1 cellular context compared by ENCODE assay signal in the genomic region with DNA sequence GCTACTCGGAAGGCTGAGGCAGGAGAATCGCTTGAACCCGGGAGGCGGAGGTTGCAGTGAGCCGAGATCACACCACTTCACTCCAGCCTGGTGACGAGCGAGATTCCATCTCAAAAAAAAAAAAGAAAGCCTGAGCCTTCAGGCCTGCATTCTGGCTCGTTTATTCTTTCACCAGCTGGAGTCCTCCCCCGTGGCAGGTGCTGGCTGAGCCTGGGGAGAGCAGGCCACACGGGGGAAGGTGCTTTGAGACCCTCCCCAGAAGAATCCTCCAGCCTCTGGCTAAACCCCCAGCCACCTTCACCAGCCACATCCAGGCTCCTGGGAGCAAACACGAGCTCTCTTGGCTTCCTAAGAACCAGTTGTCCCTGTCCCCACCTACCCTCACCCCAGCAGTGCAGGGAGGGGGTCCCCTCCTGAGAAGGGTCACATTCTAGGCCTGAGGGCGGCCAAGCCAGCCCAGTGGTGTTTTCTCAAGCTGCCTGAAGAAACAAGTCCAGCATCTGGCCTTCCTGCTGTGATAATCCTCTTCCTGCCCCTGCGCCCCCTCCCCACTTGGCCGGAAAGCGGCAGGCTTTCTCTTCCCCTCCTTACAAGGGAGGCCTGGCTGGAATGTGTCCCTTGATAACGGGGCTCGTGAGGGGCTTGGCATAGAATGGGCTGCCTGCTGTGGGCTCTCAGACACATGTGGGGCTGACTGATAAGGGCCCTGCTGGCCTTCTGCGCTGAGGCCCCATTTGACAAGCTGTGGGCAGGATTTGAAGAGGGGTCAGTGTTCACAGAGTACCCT.
TF ChIP-seq lines count a peak whose summit lies in the region.

No MANE protein-coding gene starts in this region.

TF ChIP-seq in K562, 482 proteins besides CTCF, POLR2A, EP300 and RAD21 (continued from another document and continues in another):
- no peak for TF ChIP-seq POLR3A (IDR thresholded peaks at IDR 0.05; ENCODE audit: borderline replicate concordance, extremely low read depth, insufficient read depth, insufficient read length)
- no peak for TF ChIP-seq CEBPG (CRISPR knock-in tag; IDR thresholded peaks at IDR 0.05)
- no peak for TF ChIP-seq CEBPG (tag; conservative IDR thresholded peaks at IDR 0.05 in 1 of 2, IDR thresholded peaks at IDR 0.05 in 1 of 2)
- TF ChIP-seq ZNF239 (CRISPR knock-in tag; IDR thresholded peaks at IDR 0.05), result no peak
- no peak for TF ChIP-seq HEY1 (CRISPR knock-in tag; IDR thresholded peaks at IDR 0.05; ENCODE audit: borderline replicate concordance)
- no peak for TF ChIP-seq ZNF79 (CRISPR knock-in tag; IDR thresholded peaks at IDR 0.05; ENCODE audit: low read depth)
- no peak for TF ChIP-seq NR1H2 (CRISPR knock-in tag; IDR thresholded peaks at IDR 0.05)
- TF ChIP-seq, protein P1, sequence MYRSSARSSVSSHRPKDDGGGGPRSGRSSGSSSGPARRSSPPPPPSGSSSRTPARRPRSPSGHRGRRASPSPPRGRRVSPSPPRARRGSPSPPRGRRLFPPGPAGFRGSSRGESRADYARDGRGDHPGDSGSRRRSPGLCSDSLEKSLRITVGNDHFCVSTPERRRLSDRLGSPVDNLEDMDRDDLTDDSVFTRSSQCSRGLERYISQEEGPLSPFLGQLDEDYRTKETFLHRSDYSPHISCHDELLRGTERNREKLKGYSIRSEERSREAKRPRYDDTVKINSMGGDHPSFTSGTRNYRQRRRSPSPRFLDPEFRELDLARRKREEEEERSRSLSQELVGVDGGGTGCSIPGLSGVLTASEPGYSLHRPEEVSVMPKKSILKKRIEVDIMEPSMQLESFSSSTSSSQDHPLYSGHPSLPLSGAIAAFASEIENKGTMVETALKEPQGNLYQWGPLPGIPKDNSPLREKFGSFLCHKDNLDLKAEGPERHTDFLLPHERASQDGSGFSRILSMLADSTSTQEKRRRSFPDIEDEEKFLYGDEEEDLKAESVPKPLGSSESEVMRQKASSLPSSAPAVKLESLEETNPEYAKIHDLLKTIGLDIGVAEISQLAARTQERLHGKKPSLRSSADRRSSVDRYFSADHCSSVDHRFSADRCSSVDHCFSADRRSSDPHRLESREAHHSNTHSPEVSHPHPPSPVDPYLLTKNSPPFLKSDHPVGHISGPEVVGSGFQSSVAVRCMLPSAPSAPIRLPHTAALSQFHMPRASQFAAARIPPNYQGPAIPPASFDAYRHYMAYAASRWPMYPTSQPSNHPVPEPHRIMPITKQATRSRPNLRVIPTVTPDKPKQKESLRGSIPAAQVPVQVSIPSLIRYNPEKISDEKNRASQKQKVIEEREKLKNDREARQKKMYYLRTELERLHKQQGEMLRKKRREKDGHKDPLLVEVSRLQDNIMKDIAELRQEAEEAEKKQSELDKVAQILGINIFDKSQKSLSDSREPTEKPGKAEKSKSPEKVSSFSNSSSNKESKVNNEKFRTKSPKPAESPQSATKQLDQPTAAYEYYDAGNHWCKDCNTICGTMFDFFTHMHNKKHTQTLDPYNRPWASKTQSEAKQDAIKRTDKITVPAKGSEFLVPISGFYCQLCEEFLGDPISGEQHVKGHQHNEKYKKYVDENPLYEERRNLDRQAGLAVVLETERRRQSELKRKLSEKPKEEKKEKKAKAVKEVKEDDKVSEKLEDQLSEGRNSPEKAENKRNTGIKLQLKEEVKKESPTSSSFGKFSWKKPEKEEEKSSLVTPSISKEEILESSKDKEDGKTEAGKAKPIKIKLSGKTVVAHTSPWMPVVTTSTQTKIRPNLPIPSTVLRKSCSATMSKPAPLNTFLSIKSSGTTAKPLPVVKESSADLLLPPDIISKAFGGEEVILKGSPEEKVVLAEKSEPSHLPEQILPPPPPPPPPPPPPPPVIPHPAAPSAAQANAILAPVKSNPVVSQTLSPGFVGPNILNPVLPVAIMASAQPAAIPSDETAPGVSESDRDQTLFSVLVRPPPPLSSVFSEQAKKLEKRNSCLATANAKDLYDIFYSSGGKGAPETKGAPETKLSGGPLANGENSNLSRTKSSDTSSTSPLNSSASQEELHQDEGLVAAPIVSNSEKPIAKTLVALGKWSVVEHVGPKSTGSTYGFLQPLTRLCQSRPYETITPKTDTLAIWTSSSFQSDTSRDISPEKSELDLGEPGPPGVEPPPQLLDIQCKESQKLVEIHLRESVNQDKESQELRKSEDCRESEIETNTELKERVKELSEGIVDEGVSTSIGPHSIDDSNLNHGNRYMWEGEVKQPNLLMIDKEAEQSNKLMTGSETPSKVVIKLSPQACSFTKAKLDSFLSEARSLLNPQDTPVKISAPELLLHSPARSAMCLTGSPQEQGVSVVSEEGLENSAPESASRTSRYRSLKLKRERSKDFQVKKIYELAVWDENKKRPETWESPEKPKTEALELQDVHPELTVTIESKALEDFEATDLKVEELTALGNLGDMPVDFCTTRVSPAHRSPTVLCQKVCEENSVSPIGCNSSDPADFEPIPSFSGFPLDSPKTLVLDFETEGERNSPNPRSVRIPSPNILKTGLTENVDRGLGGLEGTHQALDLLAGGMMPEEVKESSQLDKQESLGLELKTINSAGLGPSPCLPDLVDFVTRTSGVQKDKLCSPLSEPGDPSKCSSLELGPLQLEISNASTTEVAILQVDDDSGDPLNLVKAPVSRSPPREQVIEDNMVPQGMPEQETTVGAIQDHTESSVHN (IDR thresholded peaks at IDR 0.05; ENCODE audit: borderline replicate concordance in 1 of 2, low read depth in 1 of 2), result no peak; a peak in 1 of 4 replicates
- TF ChIP-seq PHTF2 (CRISPR knock-in tag; IDR thresholded peaks at IDR 0.05), result no peak
- no peak for TF ChIP-seq CREBBP (IDR thresholded peaks at IDR 0.05; ENCODE audit: low read depth, low read length)
- peak; percentile 57; the same call in 1 of the 2 replicates for TF ChIP-seq ZNF311 (CRISPR knock-in tag; IDR thresholded peaks at IDR 0.05)
- TF ChIP-seq, protein P2, sequence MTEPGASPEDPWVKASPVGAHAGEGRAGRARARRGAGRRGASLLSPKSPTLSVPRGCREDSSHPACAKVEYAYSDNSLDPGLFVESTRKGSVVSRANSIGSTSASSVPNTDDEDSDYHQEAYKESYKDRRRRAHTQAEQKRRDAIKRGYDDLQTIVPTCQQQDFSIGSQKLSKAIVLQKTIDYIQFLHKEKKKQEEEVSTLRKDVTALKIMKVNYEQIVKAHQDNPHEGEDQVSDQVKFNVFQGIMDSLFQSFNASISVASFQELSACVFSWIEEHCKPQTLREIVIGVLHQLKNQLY (CRISPR knock-in tag; conservative IDR thresholded peaks at IDR 0.05), result no peak
- TF ChIP-seq SRSF1 (IDR thresholded peaks at IDR 0.05; ENCODE audit: low read depth, low read length), result no peak
- no peak for TF ChIP-seq RBM14 (IDR thresholded peaks at IDR 0.05; ENCODE audit: borderline replicate concordance, insufficient read depth, low read depth, low read length)
- TF ChIP-seq RFX5 (IDR thresholded peaks at IDR 0.05; ENCODE audit: low read depth, low read length), result no peak
- TF ChIP-seq CTCFL (IDR thresholded peaks at IDR 0.05; ENCODE audit: borderline replicate concordance, insufficient read depth, low read depth, low read length, poor library complexity, severe bottlenecking), result no peak
- no peak for TF ChIP-seq FUS (optimal IDR thresholded peaks at IDR 0.05; ENCODE audit: low read depth, low read length)
- peak; percentile 97 for TF ChIP-seq CCNT2 (IDR thresholded peaks at IDR 0.05; ENCODE audit: borderline replicate concordance, extremely low read depth, insufficient read length, low read depth, low read length)
- TF ChIP-seq, protein P3, sequence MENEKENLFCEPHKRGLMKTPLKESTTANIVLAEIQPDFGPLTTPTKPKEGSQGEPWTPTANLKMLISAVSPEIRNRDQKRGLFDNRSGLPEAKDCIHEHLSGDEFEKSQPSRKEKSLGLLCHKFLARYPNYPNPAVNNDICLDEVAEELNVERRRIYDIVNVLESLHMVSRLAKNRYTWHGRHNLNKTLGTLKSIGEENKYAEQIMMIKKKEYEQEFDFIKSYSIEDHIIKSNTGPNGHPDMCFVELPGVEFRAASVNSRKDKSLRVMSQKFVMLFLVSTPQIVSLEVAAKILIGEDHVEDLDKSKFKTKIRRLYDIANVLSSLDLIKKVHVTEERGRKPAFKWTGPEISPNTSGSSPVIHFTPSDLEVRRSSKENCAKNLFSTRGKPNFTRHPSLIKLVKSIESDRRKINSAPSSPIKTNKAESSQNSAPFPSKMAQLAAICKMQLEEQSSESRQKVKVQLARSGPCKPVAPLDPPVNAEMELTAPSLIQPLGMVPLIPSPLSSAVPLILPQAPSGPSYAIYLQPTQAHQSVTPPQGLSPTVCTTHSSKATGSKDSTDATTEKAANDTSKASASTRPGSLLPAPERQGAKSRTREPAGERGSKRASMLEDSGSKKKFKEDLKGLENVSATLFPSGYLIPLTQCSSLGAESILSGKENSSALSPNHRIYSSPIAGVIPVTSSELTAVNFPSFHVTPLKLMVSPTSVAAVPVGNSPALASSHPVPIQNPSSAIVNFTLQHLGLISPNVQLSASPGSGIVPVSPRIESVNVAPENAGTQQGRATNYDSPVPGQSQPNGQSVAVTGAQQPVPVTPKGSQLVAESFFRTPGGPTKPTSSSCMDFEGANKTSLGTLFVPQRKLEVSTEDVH (IDR thresholded peaks at IDR 0.05; ENCODE audit: low read depth, partially characterized antibody), result peak; percentile 79
- no peak for TF ChIP-seq PCBP1 (IDR thresholded peaks at IDR 0.05; ENCODE audit: low read depth, low read length, poor library complexity, severe bottlenecking)
- no peak for TF ChIP-seq ELK3 (CRISPR knock-in tag; IDR thresholded peaks at IDR 0.05)
- TF ChIP-seq PHF20 (IDR thresholded peaks at IDR 0.05; ENCODE audit: partially characterized antibody), result no peak
- TF ChIP-seq ARID4B (CRISPR knock-in tag; IDR thresholded peaks at IDR 0.05), result 0 out of 2 replicates have a peak, but pooled peaks have one; percentile 23
- no peak for TF ChIP-seq ATF6 (CRISPR knock-in tag; IDR thresholded peaks at IDR 0.05)
- no peak for TF ChIP-seq ATF1 (CRISPR knock-in tag; IDR thresholded peaks at IDR 0.05)
- peak; percentile 47; the same call in 1 of the 2 replicates for TF ChIP-seq ATF1 (tag; IDR thresholded peaks at IDR 0.05)
- no peak for TF ChIP-seq IRF2 (CRISPR knock-in tag; IDR thresholded peaks at IDR 0.05)
- TF ChIP-seq, protein P4, sequence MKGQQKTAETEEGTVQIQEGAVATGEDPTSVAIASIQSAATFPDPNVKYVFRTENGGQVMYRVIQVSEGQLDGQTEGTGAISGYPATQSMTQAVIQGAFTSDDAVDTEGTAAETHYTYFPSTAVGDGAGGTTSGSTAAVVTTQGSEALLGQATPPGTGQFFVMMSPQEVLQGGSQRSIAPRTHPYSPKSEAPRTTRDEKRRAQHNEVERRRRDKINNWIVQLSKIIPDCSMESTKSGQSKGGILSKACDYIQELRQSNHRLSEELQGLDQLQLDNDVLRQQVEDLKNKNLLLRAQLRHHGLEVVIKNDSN (CRISPR knock-in tag; IDR thresholded peaks at IDR 0.05), result no peak; the same call in 1 of the 2 replicates
- TF ChIP-seq NFE2 (IDR thresholded peaks at IDR 0.05; ENCODE audit: low read depth), result peak; percentile 34; the same call in 1 of the 2 replicates
